In the genomic region with DNA sequence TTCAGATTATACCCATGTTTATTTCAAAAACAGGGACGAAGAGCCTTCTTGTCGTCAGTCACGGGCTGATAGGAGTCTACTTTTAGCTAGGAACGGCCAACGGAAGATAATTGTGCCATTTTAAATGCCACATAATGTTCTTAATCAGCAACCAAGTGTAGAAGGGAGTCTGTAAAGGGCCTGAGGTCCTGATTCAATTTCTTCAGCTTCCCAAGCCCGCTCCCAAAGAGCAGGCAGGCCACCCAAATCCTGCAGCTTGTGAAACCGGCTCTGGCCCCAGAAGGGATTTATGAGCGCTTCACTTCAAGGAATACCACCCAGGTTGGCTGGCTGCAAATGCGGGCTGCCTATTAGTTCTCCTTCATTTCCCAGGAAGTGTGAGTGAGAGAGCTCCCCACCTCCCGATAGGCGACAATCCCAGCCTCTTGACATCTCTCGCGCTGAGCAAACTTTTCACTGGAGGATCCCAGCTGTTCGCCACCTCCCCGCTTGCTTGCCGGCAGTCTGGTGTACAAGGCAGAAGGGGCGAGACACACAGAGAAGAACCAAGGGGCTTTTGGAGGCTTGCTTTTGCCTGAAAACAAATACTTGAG, we compare ENCODE assay signal across 10 cellular contexts.
DNase-seq lines count a peak whose midpoint lies in the region; ATAC-seq and TF ChIP-seq lines count a peak whose summit lies in the region.
"Had no signal": no experiment of that assay in that cellular context is flagged by ENCODE, and none has a peak within 500 bp of the region (broad histone marks: within the 10 kb centered on the region; RNA-seq: fewer than 3 reads in every experiment).

No MANE protein-coding gene starts in this region.

- peak overlapping the region; percentile 82 for H3K27ac Mint-ChIP-seq in GM23338

- peaks cover 28% of the 10 kb centered on the region for H3K4me1 Mint-ChIP-seq in GM23338

- H3K79me2 ChIP-seq in GM23338 (replicated peaks; ENCODE audit: insufficient read depth), result no peaks in the 10 kb centered on the region
- no peaks in the 10 kb centered on the region for H3K79me2 ChIP-seq in hepatocyte

- H3K4me1 ChIP-seq in GM23338 (ENCODE audit: insufficient read depth) (peaks cover 32% of the 10 kb centered on the region), hepatocyte (ENCODE audit: insufficient read depth) (peaks cover 8% of the 10 kb centered on the region)

- H3K4me3 Mint-ChIP-seq in GM23338, result peak overlapping the region; percentile 56

- no peaks in the 10 kb centered on the region for H3K27me3 ChIP-seq in GM23338 (ENCODE audit: insufficient read depth)
- H3K27me3 ChIP-seq in hepatocyte, result no peaks in the 10 kb centered on the region

- H3K4me2 ChIP-seq in GM23338 (peak overlapping the region; percentile 62), hepatocyte (peak overlapping the region; percentile 78)

- no peaks in the 10 kb centered on the region for H3K9me3 ChIP-seq in hepatocyte (ENCODE audit: low read depth)

- peaks cover 21% of the 10 kb centered on the region for H3K9me3 Mint-ChIP-seq in GM23338

- 0 out of 2 replicates have a peak, but pooled peaks cover 3% of the 10 kb centered on the region for H3K9me2 ChIP-seq in GM23338 (ENCODE audit: insufficient read depth)
- no peaks in the 10 kb centered on the region for H3K9me2 ChIP-seq in hepatocyte (replicated peaks; ENCODE audit: insufficient read depth)

- H3K27ac ChIP-seq in GM23338 (ENCODE audit: low read depth) (peak overlapping the region; percentile 84), hepatocyte (peak overlapping the region; percentile 85)

- no peaks in the 10 kb centered on the region for H3K27me3 Mint-ChIP-seq in GM23338 (ENCODE audit: insufficient read depth, low read depth, poor library complexity)

- in situ Hi-C loops in astrocyte of the spinal cord (cut with HindIII; ENCODE audit: low sequenced_read_pairs), result no loop called here

- H3K36me3 ChIP-seq in GM23338 (ENCODE audit: insufficient read depth), result no peaks in the 10 kb centered on the region
- H3K36me3 ChIP-seq in hepatocyte (replicated peaks; ENCODE audit: insufficient read depth, low read depth), result no peaks in the 10 kb centered on the region

- ATAC-seq in GM23338 (peak; percentile 81), sciatic nerve (peak; percentile 76), HG03520 (IDR thresholded peaks at IDR 0.05; ENCODE audit: unreplicated experiment) (no peak), HG03521 (IDR thresholded peaks at IDR 0.05; ENCODE audit: unreplicated experiment) (no peak), HG03039 (IDR thresholded peaks at IDR 0.05; ENCODE audit: unreplicated experiment) (no peak)

- no peak overlapping the region for H2AFZ ChIP-seq in GM23338
- H2AFZ ChIP-seq in hepatocyte, result peak overlapping the region; percentile 57

- H3K36me3 Mint-ChIP-seq in GM23338 (ENCODE audit: low read depth), result peaks cover 19% of the 10 kb centered on the region

- intact Hi-C loops in sciatic nerve (cut with DNase I), result no loop called here

- no peaks in the 10 kb centered on the region for H3F3A ChIP-seq in GM23338 (replicated peaks; ENCODE audit: low read depth)

- H4K20me1 ChIP-seq in GM23338 (replicated peaks; ENCODE audit: insufficient read depth) (no peaks in the 10 kb centered on the region), hepatocyte (ENCODE audit: insufficient read depth, poor library complexity, severe bottlenecking) (no peaks in the 10 kb centered on the region)

- H3K4me3 ChIP-seq in GM23338, result peak overlapping the region; percentile 41
- peak overlapping the region; percentile 33 for H3K4me3 ChIP-seq in astrocyte of the spinal cord (ENCODE audit: low read depth, low read length)
- H3K4me3 ChIP-seq in hepatocyte, result peak overlapping the region; percentile 10

- DNase-seq in GM23338 (ENCODE audit: low spot score) (peak; percentile 74), astrocyte of the spinal cord (ENCODE audit: low read depth, low spot score) (peak; percentile 51), hepatocyte (ENCODE audit: low spot score) (peak; percentile 44), sciatic nerve (ENCODE audit: low spot score) (no peak), NCI-H526 treated with DMSO at 0.1 percent for 48 hours (lab: John Stamatoyannopoulos, UW) (no peak)
- DNase-seq: central memory CD4-positive, alpha-beta T cell; SHP77 treated with DMSO at 0.1 percent for 48 hours had no signal

- TF ChIP-seq CTCF in GM23338 (conservative IDR thresholded peaks at IDR 0.05; ENCODE audit: low read depth in 2 of 2) (no peak), astrocyte of the spinal cord (IDR thresholded peaks at IDR 0.05; ENCODE audit: low read depth, low read length) (no peak), hepatocyte (IDR thresholded peaks at IDR 0.05; ENCODE audit: poor library complexity) (no peak)

- WGBS in hepatocyte (ENCODE audit: low lambda C conversion rate, missing lambda C conversion rate), result 17% methylated on average over 17 of the region's 17 CpGs

TF ChIP-seq in GM23338, 12 proteins besides CTCF, POLR2A, EP300 and RAD21 (continues in another document):
- no peak for TF ChIP-seq POLR2AphosphoS5 (IDR thresholded peaks at IDR 0.05; ENCODE audit: low read depth)
- no peak for TF ChIP-seq ZNF114 (CRISPR knock-in tag; IDR thresholded peaks at IDR 0.05)
- TF ChIP-seq ZNF331 (CRISPR knock-in tag; IDR thresholded peaks at IDR 0.05; ENCODE audit: low read depth), result no peak
- TF ChIP-seq, protein P1, sequence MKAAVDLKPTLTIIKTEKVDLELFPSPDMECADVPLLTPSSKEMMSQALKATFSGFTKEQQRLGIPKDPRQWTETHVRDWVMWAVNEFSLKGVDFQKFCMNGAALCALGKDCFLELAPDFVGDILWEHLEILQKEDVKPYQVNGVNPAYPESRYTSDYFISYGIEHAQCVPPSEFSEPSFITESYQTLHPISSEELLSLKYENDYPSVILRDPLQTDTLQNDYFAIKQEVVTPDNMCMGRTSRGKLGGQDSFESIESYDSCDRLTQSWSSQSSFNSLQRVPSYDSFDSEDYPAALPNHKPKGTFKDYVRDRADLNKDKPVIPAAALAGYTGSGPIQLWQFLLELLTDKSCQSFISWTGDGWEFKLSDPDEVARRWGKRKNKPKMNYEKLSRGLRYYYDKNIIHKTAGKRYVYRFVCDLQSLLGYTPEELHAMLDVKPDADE (IDR thresholded peaks at IDR 0.05), result no peak
- TF ChIP-seq EZH2 (IDR thresholded peaks at IDR 0.05; ENCODE audit: low read depth, unreplicated experiment), result no peak
- TF ChIP-seq STAT1 (IDR thresholded peaks at IDR 0.05; ENCODE audit: unreplicated experiment), result no peak
- TF ChIP-seq NANOG (IDR thresholded peaks at IDR 0.05; ENCODE audit: borderline replicate concordance), result no peak
- TF ChIP-seq, protein P2, sequence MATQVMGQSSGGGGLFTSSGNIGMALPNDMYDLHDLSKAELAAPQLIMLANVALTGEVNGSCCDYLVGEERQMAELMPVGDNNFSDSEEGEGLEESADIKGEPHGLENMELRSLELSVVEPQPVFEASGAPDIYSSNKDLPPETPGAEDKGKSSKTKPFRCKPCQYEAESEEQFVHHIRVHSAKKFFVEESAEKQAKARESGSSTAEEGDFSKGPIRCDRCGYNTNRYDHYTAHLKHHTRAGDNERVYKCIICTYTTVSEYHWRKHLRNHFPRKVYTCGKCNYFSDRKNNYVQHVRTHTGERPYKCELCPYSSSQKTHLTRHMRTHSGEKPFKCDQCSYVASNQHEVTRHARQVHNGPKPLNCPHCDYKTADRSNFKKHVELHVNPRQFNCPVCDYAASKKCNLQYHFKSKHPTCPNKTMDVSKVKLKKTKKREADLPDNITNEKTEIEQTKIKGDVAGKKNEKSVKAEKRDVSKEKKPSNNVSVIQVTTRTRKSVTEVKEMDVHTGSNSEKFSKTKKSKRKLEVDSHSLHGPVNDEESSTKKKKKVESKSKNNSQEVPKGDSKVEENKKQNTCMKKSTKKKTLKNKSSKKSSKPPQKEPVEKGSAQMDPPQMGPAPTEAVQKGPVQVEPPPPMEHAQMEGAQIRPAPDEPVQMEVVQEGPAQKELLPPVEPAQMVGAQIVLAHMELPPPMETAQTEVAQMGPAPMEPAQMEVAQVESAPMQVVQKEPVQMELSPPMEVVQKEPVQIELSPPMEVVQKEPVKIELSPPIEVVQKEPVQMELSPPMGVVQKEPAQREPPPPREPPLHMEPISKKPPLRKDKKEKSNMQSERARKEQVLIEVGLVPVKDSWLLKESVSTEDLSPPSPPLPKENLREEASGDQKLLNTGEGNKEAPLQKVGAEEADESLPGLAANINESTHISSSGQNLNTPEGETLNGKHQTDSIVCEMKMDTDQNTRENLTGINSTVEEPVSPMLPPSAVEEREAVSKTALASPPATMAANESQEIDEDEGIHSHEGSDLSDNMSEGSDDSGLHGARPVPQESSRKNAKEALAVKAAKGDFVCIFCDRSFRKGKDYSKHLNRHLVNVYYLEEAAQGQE (IDR thresholded peaks at IDR 0.05; ENCODE audit: unreplicated experiment), result no peak
- no peak for TF ChIP-seq CREB1 (CRISPR knock-in tag; IDR thresholded peaks at IDR 0.05; ENCODE audit: low read depth)

Comparison
In these comparisons a context has a peak if more than half of its experiments do, and no peak if none do; other contexts are left out.
1. ATAC-seq: peak in GM23338 (single experiment) and sciatic nerve (single experiment); none in HG03520 (single experiment), HG03521 (single experiment) and HG03039 (single experiment).
2. DNase-seq: peak in GM23338 (single experiment), astrocyte of the spinal cord (single experiment) and hepatocyte (single experiment); none in sciatic nerve (single experiment) and NCI-H526 treated with DMSO at 0.1 percent for 48 hours (single experiment).
3. Peak in every context shown above with its lines, with median percentiles within 50 percentile points of each other: H3K4me3 ChIP-seq.